Comparison of ENCODE assay signal across 8 cellular contexts in the genomic region with DNA sequence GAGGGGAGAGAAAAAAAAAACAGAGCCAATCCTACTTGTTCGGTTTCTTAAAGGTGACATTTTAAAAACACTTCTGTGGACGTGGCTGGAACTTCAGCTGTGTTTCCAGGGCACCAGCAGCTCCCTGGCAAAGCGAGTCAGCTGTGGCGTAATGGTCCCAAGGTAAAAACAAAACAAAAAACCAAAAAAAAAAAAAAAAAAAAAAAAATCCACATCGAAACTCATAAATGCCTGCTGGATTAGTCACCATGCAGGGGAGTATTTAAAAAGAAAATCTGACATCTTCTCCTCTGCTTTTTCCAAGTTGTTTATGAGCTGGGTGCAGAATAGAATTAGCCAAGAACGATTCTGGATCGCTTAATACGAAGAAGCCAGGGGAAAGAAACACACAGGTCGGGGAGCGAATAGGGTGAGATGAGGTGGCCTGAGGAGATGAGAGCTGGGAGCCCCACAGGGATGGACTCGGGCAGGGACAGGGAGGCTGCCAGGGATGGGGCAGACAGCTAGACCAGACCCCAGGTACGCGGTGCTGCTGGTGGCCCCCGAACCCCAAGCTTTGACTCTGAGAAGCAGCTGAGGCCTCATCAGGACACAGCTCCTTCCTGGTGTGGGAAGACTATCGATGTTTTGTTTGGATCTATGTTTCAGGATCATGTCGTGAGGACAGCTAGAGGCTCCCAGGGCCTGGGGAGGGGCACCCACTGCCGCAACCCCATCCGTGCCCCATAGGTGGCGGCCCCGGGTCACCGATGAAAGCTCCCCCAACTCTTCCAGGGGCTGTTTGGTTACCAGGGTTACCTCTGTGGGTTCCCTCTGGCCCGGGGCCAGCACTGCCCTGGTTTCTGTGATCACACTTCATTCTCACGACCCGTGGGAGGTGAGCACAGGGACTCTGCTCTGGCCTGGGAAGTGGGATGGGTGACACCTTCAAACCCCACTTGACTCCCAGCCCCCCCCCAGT. TPM values are rescaled to one million over a fixed set of nuclear protein-coding genes. Genes with fewer than 3 reads are reported as not detected.
DNase-seq lines count a peak whose midpoint lies in the region; ATAC-seq and TF ChIP-seq lines count a peak whose summit lies in the region.

No MANE protein-coding gene starts in this region.

- H3K36me3 ChIP-seq in heart left ventricle (peaks cover 11 to 49% (median 42%) of the 10 kb centered on the region in 9 donors), PC-3 (ENCODE audit: low read depth, low read length) (peaks cover 36% of the 10 kb centered on the region)

- peak in 3 of 12 donors; percentile 22 to 27 (median 22) for TF ChIP-seq CTCF in heart left ventricle (IDR thresholded peaks at IDR 0.05)
- TF ChIP-seq CTCF in PC-3 (conservative IDR thresholded peaks at IDR 0.05; ENCODE audit: low read depth, low read length), result peak; percentile 68
- peak; percentile 42 for TF ChIP-seq CTCF in fibroblast of pulmonary artery (IDR thresholded peaks at IDR 0.05; ENCODE audit: low read length, missing control alignments)

- TF ChIP-seq POLR2A in heart left ventricle (IDR thresholded peaks at IDR 0.05), result no peak
- no peak for TF ChIP-seq POLR2A in GM18505 (IDR thresholded peaks at IDR 0.05; ENCODE audit: borderline replicate concordance, extremely low read depth, insufficient read depth, insufficient read length)

- no peak overlapping the region for H3K27ac Mint-ChIP-seq in activated T-helper 2 cell treated with anti-CD3 and anti-CD28 coated beads, Interferon-gamma antibody, Interleukin-2, Interleukin-4, amounts not matched to agents 10 μg/mL and 5 μg/mL and 100 μg/mL, durations not matched to agents 14 hours and 24 hours and 36 hours

- H3K4me1 Mint-ChIP-seq in activated T-helper 2 cell treated with anti-CD3 and anti-CD28 coated beads, Interferon-gamma antibody, Interleukin-2, Interleukin-4, amounts not matched to agents 10 μg/mL and 5 μg/mL and 100 μg/mL, durations not matched to agents 14 hours and 24 hours and 36 hours (ENCODE audit: low read depth), result peaks cover 12% of the 10 kb centered on the region

- peak overlapping the region; percentile 55 for H3K4me2 ChIP-seq in PC-3 (ENCODE audit: low read length)

- DNase-seq in heart left ventricle (no peak), cardiac septum (ENCODE audit: low spot score) (no peak), PC-3 (peak; percentile 87), fibroblast of pulmonary artery (ENCODE audit: low read depth) (peak; percentile 92), retina (peak; percentile 45)
- DNase-seq in activated T-helper 2 cell treated with anti-CD3 and anti-CD28 coated beads, Interferon-gamma antibody, Interleukin-2, Interleukin-4, amounts not matched to agents 10 μg/mL and 5 μg/mL and 100 μg/mL, durations not matched to agents 14 hours and 24 hours and 36 hours (ENCODE audit: low spot score), result peak; percentile 49

- CTCF ChIA-PET in PC-3 (lab: Charles Lee), result interaction anchor here (0.5 to 1.6 kb wide), 8 partner anchors 8 to 423 kb away, joined by 3 to 20 read pairs (median 8); a partner anchor contains a TSS

- intact Hi-C loops in heart left ventricle (cut with DNase I) (loop anchor here in 1 of 10 donors (5.0 kb wide), 1 partner anchor 77 kb away; no protein-coding TSS in a partner anchor), cardiac septum (cut with DNase I) (no loop called here), PC-3 (cut with micrococcal nuclease) (loop anchor here (1.0 to 5.0 kb wide), 2 partner anchors 14 to 77 kb away; a partner anchor contains a TSS)
- intact Hi-C loops in activated T-helper 2 cell treated with anti-CD3 and anti-CD28 coated beads, Interferon-gamma antibody, Interleukin-2, Interleukin-4, amounts not matched to agents 10 μg/mL and 5 μg/mL and 100 μg/mL, durations not matched to agents 14 hours and 24 hours and 36 hours (cut with micrococcal nuclease), result no loop called here

- no peaks in the 10 kb centered on the region for H3K9me3 ChIP-seq in heart left ventricle
- no peaks in the 10 kb centered on the region for H3K9me3 ChIP-seq in PC-3 (ENCODE audit: low read length)

- peak overlapping the region in 11 of 12 donors; percentile 6 to 85 (median 61) for H3K27ac ChIP-seq in heart left ventricle
- H3K27ac ChIP-seq in PC-3 (ENCODE audit: low read length), result peak overlapping the region; percentile 86

- H4K20me1 ChIP-seq in PC-3 (ENCODE audit: low read length), result 0 out of 2 replicates have a peak, but pooled peaks cover 5% of the 10 kb centered on the region

- H3K27me3 ChIP-seq in heart left ventricle, result no peaks in the 10 kb centered on the region
- no peaks in the 10 kb centered on the region for H3K27me3 ChIP-seq in PC-3 (ENCODE audit: low read length)

- H3K9me2 ChIP-seq in PC-3 (replicated peaks; ENCODE audit: low read length), result no peaks in the 10 kb centered on the region

- H3K9me3 Mint-ChIP-seq in activated T-helper 2 cell treated with anti-CD3 and anti-CD28 coated beads, Interferon-gamma antibody, Interleukin-2, Interleukin-4, amounts not matched to agents 10 μg/mL and 5 μg/mL and 100 μg/mL, durations not matched to agents 14 hours and 24 hours and 36 hours, result no peaks in the 10 kb centered on the region

- H3K79me2 ChIP-seq in PC-3 (ENCODE audit: low read length), result no peaks in the 10 kb centered on the region

- no peak overlapping the region for H2AFZ ChIP-seq in PC-3 (ENCODE audit: low read length)

- 59 to 62% (median 60%) methylated on average over 23 to 24 of the region's 24 CpGs for WGBS in heart left ventricle, 4 donors

- H3K4me3 ChIP-seq in heart left ventricle (peak overlapping the region in 1 of 12 donors; percentile 16), PC-3 (ENCODE audit: low read length) (peak overlapping the region; percentile 21; the same call in 1 of the 2 replicates), fibroblast of pulmonary artery (replicated peaks; ENCODE audit: low read depth, low read length) (peak overlapping the region; percentile 5)

- H3K9ac ChIP-seq in PC-3 (ENCODE audit: low read length), result peak overlapping the region; percentile 42

- ATAC-seq in heart left ventricle (peak in 1 of 4 donors; percentile 12), PC-3 (peak; percentile 25), GM19023 (IDR thresholded peaks at IDR 0.05; ENCODE audit: unreplicated experiment) (no peak), GM18505 (IDR thresholded peaks at IDR 0.05; ENCODE audit: unreplicated experiment) (no peak)

- H3K36me3 Mint-ChIP-seq in activated T-helper 2 cell treated with anti-CD3 and anti-CD28 coated beads, Interferon-gamma antibody, Interleukin-2, Interleukin-4, amounts not matched to agents 10 μg/mL and 5 μg/mL and 100 μg/mL, durations not matched to agents 14 hours and 24 hours and 36 hours (ENCODE audit: low read depth), result peaks cover 30% of the 10 kb centered on the region

- POLR2A ChIA-PET in PC-3 (lab: Charles Lee; ENCODE audit: unreplicated experiment), result interaction anchor here (0.6 to 1.5 kb wide), 8 partner anchors 8 to 578 kb away, joined by 5 to 47 read pairs (median 20); a partner anchor contains a TSS

- BruUV-seq in PC-3 (replicated peaks; lab: Mats Ljungman, UMichigan), result TSS peak; percentile 70

- H3K27me3 Mint-ChIP-seq in activated T-helper 2 cell treated with anti-CD3 and anti-CD28 coated beads, Interferon-gamma antibody, Interleukin-2, Interleukin-4, amounts not matched to agents 10 μg/mL and 5 μg/mL and 100 μg/mL, durations not matched to agents 14 hours and 24 hours and 36 hours (ENCODE audit: low read depth), result no peaks in the 10 kb centered on the region

- no peaks in the 10 kb centered on the region for H3F3A ChIP-seq in PC-3 (ENCODE audit: low read length, unreplicated experiment)

- peaks cover 3 to 48% (median 25%) of the 10 kb centered on the region in 12 donors for H3K4me1 ChIP-seq in heart left ventricle
- H3K4me1 ChIP-seq in PC-3 (ENCODE audit: insufficient read depth, low read length), result peaks cover 44% of the 10 kb centered on the region

- no peak overlapping the region for H3K4me3 Mint-ChIP-seq in activated T-helper 2 cell treated with anti-CD3 and anti-CD28 coated beads, Interferon-gamma antibody, Interleukin-2, Interleukin-4, amounts not matched to agents 10 μg/mL and 5 μg/mL and 100 μg/mL, durations not matched to agents 14 hours and 24 hours and 36 hours (ENCODE audit: low read depth)

RNA-seq across cellular contexts. Expression of a gene that starts 3.1 kb away (rescaled TPM):
- total RNA-seq in heart left ventricle (1 to 10 TPM in 2 of 9 donors, under 1 TPM in 5, not detected in 2; 0.21 to 3.3 (median 0.32) TPM), cardiac septum (0.24 TPM), PC-3 (2014; rRNA removed) (11.4 and 40.3 TPM in 2 replicates)
- under 1 TPM in 1 of 2 donors, not detected in 1; 0.87 TPM for polyA plus RNA-seq in heart left ventricle
- 0.50 and 0.53 TPM in 2 replicates for total RNA-seq in activated T-helper 2 cell treated with anti-CD3 and anti-CD28 coated beads, Interferon-gamma antibody, Interleukin-2, Interleukin-4, amounts not matched to agents 10 μg/mL and 5 μg/mL and 100 μg/mL, durations not matched to agents 14 hours and 24 hours and 36 hours

RNA-seq across cellular contexts. Expression of a gene that starts 8.9 kb away (rescaled TPM):
- total RNA-seq in heart left ventricle, result 10 to 100 TPM in 4 of 9 donors, 1 to 10 TPM in 5; 6.8 to 16.7 (median 9.3) TPM
- 10 to 100 TPM; 10.4 to 28.9 TPM for polyA plus RNA-seq in heart left ventricle
- total RNA-seq in cardiac septum, result 12.3 TPM
- total RNA-seq in PC-3 (2014; rRNA removed), result 40.1 and 61.7 TPM in 2 replicates
- total RNA-seq in activated T-helper 2 cell treated with anti-CD3 and anti-CD28 coated beads, Interferon-gamma antibody, Interleukin-2, Interleukin-4, amounts not matched to agents 10 μg/mL and 5 μg/mL and 100 μg/mL, durations not matched to agents 14 hours and 24 hours and 36 hours, result 18.4 and 19.5 TPM in 2 replicates

RNA-seq across cellular contexts. Expression of a gene that starts 14.4 kb away (rescaled TPM):
- 10 to 100 TPM in 2 of 9 donors, 1 to 10 TPM in 7; 3.6 to 41.2 (median 8.0) TPM for total RNA-seq in heart left ventricle
- polyA plus RNA-seq in heart left ventricle, result 1 to 10 TPM in 1 of 2 donors, under 1 TPM in 1; 0.76 to 3.5 TPM
- 3.0 TPM for total RNA-seq in cardiac septum
- total RNA-seq in PC-3 (2014; rRNA removed), result 10.5 and 15.5 TPM in 2 replicates
- 6.3 TPM in 2 replicates for total RNA-seq in activated T-helper 2 cell treated with anti-CD3 and anti-CD28 coated beads, Interferon-gamma antibody, Interleukin-2, Interleukin-4, amounts not matched to agents 10 μg/mL and 5 μg/mL and 100 μg/mL, durations not matched to agents 14 hours and 24 hours and 36 hours

RNA-seq across cellular contexts. Expression of a gene that starts 14.4 kb away (rescaled TPM):
- 10 to 100 TPM; 55.9 to 99.9 (median 70.6) TPM for total RNA-seq in heart left ventricle
- 100 to 1,000 TPM in 1 of 2 donors, 10 to 100 TPM in 1; 99.6 to 140 TPM for polyA plus RNA-seq in heart left ventricle
- 82.6 TPM for total RNA-seq in cardiac septum
- total RNA-seq in PC-3 (2014; rRNA removed), result 191 and 262 TPM in 2 replicates
- total RNA-seq in activated T-helper 2 cell treated with anti-CD3 and anti-CD28 coated beads, Interferon-gamma antibody, Interleukin-2, Interleukin-4, amounts not matched to agents 10 μg/mL and 5 μg/mL and 100 μg/mL, durations not matched to agents 14 hours and 24 hours and 36 hours, result 79.2 and 90.2 TPM in 2 replicates

RNA-seq across cellular contexts. Expression of a gene that starts 25.3 kb away (rescaled TPM):
- total RNA-seq in heart left ventricle (10 to 100 TPM; 11.6 to 26.6 (median 23.5) TPM), cardiac septum (28.6 TPM), PC-3 (2014; rRNA removed) (39.3 and 40.5 TPM in 2 replicates)
- 10 to 100 TPM; 22.2 to 35.5 TPM for polyA plus RNA-seq in heart left ventricle
- 43.0 and 44.6 TPM in 2 replicates for total RNA-seq in activated T-helper 2 cell treated with anti-CD3 and anti-CD28 coated beads, Interferon-gamma antibody, Interleukin-2, Interleukin-4, amounts not matched to agents 10 μg/mL and 5 μg/mL and 100 μg/mL, durations not matched to agents 14 hours and 24 hours and 36 hours

Comparison
In these comparisons a context has a peak if more than half of its experiments do, and no peak if none do; other contexts are left out.
1. DNase-seq: peak in PC-3 (single experiment), activated T-helper 2 cell treated with anti-CD3 and anti-CD28 coated beads, Interferon-gamma antibody, Interleukin-2, Interleukin-4, amounts not matched to agents 10 μg/mL and 5 μg/mL and 100 μg/mL, durations not matched to agents 14 hours and 24 hours and 36 hours (single experiment), fibroblast of pulmonary artery (single experiment) and retina (single experiment); none in heart left ventricle (0 of 5) and cardiac septum (single experiment).